ENCODE assay signal across 8 cellular contexts in the genomic region with DNA sequence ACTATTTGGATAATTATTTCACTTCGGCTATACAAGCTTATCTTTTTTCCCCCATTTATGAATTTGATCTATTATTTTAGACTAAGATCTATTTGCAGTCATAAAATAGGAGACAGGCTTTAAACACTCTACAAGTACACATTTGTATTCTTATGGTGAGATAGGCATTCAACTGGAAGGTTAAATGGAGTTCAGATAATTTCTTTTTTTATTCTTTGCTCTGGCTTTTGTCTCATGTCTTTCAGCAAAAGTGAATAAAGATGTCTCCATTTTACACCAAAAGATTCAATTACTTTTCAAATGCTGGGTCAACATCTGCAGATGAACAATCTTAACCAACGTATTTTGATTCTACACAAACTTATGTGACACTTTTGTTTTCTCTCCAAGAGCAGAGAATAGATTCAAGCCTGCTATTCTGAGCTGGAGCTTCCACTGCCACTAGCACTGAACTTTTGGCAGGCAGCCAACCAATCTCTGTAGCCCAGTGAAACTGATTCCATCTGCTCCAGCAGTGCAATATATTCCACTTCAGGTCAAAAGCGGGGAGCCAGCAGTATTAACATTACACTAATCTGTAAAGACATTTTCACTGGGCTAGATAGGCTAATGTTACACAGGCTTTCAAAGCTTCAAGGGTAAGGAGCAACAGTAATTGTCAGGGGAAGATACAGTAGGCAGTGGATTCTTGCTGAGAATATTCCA.
DNase-seq lines count a peak whose midpoint lies in the region; ATAC-seq, FAIRE-seq and TF ChIP-seq lines count a peak whose summit lies in the region.

No MANE protein-coding gene starts in this region.

- no peak for TF ChIP-seq POLR2A in suprapubic skin (IDR thresholded peaks at IDR 0.05)

- no peak overlapping the region for H3K9ac ChIP-seq in astrocyte (ENCODE audit: low read length)

- H3K4me1 Mint-ChIP-seq in astrocyte (ENCODE audit: low read depth, unreplicated experiment) = peaks cover 42% of the 10 kb centered on the region
- H3K4me1 Mint-ChIP-seq in activated CD8-positive, alpha-beta memory T cell treated with anti-CD3 and anti-CD28 coated beads, Interleukin-2, amount 10 ng/mL, durations not matched to agents 7 days and 5 days = no peaks in the 10 kb centered on the region

- H3K27me3 Mint-ChIP-seq in astrocyte (ENCODE audit: low read depth, unreplicated experiment) = no peaks in the 10 kb centered on the region
- H3K27me3 Mint-ChIP-seq in activated CD8-positive, alpha-beta memory T cell treated with anti-CD3 and anti-CD28 coated beads, Interleukin-2, amount 10 ng/mL, durations not matched to agents 7 days and 5 days = no peaks in the 10 kb centered on the region

- peak overlapping the region; percentile 1 for H3K4me2 ChIP-seq in astrocyte (ENCODE audit: low read length)

- DNase-seq in AG09319 (ENCODE audit: extremely low read depth, low read depth) (peak; percentile 84), NCI-H1436 (lab: John Stamatoyannopoulos, UW) (peak; percentile 89), astrocyte (ENCODE audit: low read depth) (peak; percentile 61), iPS-NIHi11 (ENCODE audit: low spot score) (peak; percentile 38), suprapubic skin (ENCODE audit: low spot score in 2 of 2) (peak; percentile 74 to 81)
- DNase-seq in activated CD4-positive, alpha-beta T cell treated with anti-CD3 and anti-CD28 coated beads for 48 hours = no peak
- no peak for DNase-seq in activated CD8-positive, alpha-beta memory T cell treated with anti-CD3 and anti-CD28 coated beads, Interleukin-2, amount 10 ng/mL, durations not matched to agents 7 days and 5 days

- H3K9me3 ChIP-seq in astrocyte (ENCODE audit: insufficient read depth, low read depth, low read length) = no peaks in the 10 kb centered on the region
- H3K9me3 ChIP-seq in suprapubic skin = no peaks in the 10 kb centered on the region

- no peaks in the 10 kb centered on the region for H4K20me1 ChIP-seq in astrocyte (ENCODE audit: insufficient read depth, low read length)

- no peak for ATAC-seq in HG02885 (IDR thresholded peaks at IDR 0.05; ENCODE audit: poor library complexity, unreplicated experiment)
- ATAC-seq in activated CD8-positive, alpha-beta memory T cell treated with anti-CD3 and anti-CD28 coated beads, Interleukin-2, amount 10 ng/mL, durations not matched to agents 7 days and 5 days = no peak

- H3K79me2 ChIP-seq in astrocyte (ENCODE audit: insufficient read depth, low read length) = no peaks in the 10 kb centered on the region

- no peak for FAIRE-seq in astrocyte (lab: Jason Lieb, UNC)

- WGBS in suprapubic skin = 49% methylated on average over 3 of the region's 3 CpGs

- no peak overlapping the region for H2AFZ ChIP-seq in astrocyte (ENCODE audit: low read depth, low read length)

- H3K9me3 Mint-ChIP-seq in astrocyte (ENCODE audit: unreplicated experiment) = no peaks in the 10 kb centered on the region
- H3K9me3 Mint-ChIP-seq in activated CD8-positive, alpha-beta memory T cell treated with anti-CD3 and anti-CD28 coated beads, Interleukin-2, amount 10 ng/mL, durations not matched to agents 7 days and 5 days (ENCODE audit: low read depth) = peaks cover 2% of the 10 kb centered on the region

- H3K4me1 ChIP-seq in astrocyte (ENCODE audit: insufficient read depth, low read length) (peaks cover 5% of the 10 kb centered on the region), suprapubic skin (peaks cover 9% of the 10 kb centered on the region)

- H3K27ac ChIP-seq in astrocyte (ENCODE audit: low read depth, low read length) (no peak overlapping the region), suprapubic skin (no peak overlapping the region)

- no peak for TF ChIP-seq CTCF in AG09319 (IDR thresholded peaks at IDR 0.05; ENCODE audit: low read depth, low read length)
- TF ChIP-seq CTCF in astrocyte (IDR thresholded peaks at IDR 0.05; ENCODE audit: insufficient read depth, low read depth, low read length) = no peak
- no peak for TF ChIP-seq CTCF in suprapubic skin (IDR thresholded peaks at IDR 0.05)

- H3K4me3 Mint-ChIP-seq in astrocyte (ENCODE audit: unreplicated experiment) = no peak overlapping the region
- no peak overlapping the region for H3K4me3 Mint-ChIP-seq in activated CD8-positive, alpha-beta memory T cell treated with anti-CD3 and anti-CD28 coated beads, Interleukin-2, amount 10 ng/mL, durations not matched to agents 7 days and 5 days

- TF ChIP-seq EP300 in suprapubic skin (IDR thresholded peaks at IDR 0.05) = no peak

- H3K4me3 ChIP-seq in astrocyte (ENCODE audit: insufficient read depth, low read depth, low read length) = no peak overlapping the region
- H3K4me3 ChIP-seq in suprapubic skin = no peak overlapping the region

- no peaks in the 10 kb centered on the region for H3K36me3 ChIP-seq in astrocyte (ENCODE audit: insufficient read depth, low read length)
- no peaks in the 10 kb centered on the region for H3K36me3 ChIP-seq in suprapubic skin

- H3K36me3 Mint-ChIP-seq in astrocyte (ENCODE audit: low read depth, unreplicated experiment) = no peaks in the 10 kb centered on the region
- H3K36me3 Mint-ChIP-seq in activated CD8-positive, alpha-beta memory T cell treated with anti-CD3 and anti-CD28 coated beads, Interleukin-2, amount 10 ng/mL, durations not matched to agents 7 days and 5 days = no peaks in the 10 kb centered on the region

- peak overlapping the region; percentile 20 for H3K27ac Mint-ChIP-seq in astrocyte (ENCODE audit: unreplicated experiment)
- no peak overlapping the region for H3K27ac Mint-ChIP-seq in activated CD8-positive, alpha-beta memory T cell treated with anti-CD3 and anti-CD28 coated beads, Interleukin-2, amount 10 ng/mL, durations not matched to agents 7 days and 5 days

- no peaks in the 10 kb centered on the region for H3K27me3 ChIP-seq in astrocyte (ENCODE audit: insufficient read depth, low read length)
- no peaks in the 10 kb centered on the region for H3K27me3 ChIP-seq in suprapubic skin

- CTCF ChIA-PET in activated CD8-positive, alpha-beta memory T cell treated with anti-CD3 and anti-CD28 coated beads, Interleukin-2, amount 10 ng/mL, durations not matched to agents 7 days and 5 days (lab: Charles Lee) = no interaction called here

Comparison
In these comparisons a context has a peak if more than half of its experiments do, and no peak if none do; other contexts are left out.
1. DNase-seq: peak in AG09319 (single experiment), NCI-H1436 (single experiment), astrocyte (single experiment), iPS-NIHi11 (single experiment) and suprapubic skin (2 of 2); none in activated CD4-positive, alpha-beta T cell treated with anti-CD3 and anti-CD28 coated beads for 48 hours (single experiment) and activated CD8-positive, alpha-beta memory T cell treated with anti-CD3 and anti-CD28 coated beads, Interleukin-2, amount 10 ng/mL, durations not matched to agents 7 days and 5 days (single experiment).